ENCODE assay signal across 29 cellular contexts in genomic region chr21:45010860-45011259, GRCh38.
DNase-seq lines count a peak whose midpoint lies in the region; ATAC-seq, FAIRE-seq and TF ChIP-seq lines count a peak whose summit lies in the region.
"Had no signal": no experiment of that assay in that cellular context is flagged by ENCODE, and none has a peak within 500 bp of the region (broad histone marks: within the 10 kb centered on the region; RNA-seq: fewer than 3 reads in every experiment).

No MANE protein-coding gene starts in this region.

- peaks cover 16% of the 10 kb centered on the region for H3K36me3 ChIP-seq in BLaER1
- H3K36me3 ChIP-seq in WERI-Rb-1, result no peaks in the 10 kb centered on the region; the same call in 1 of the 2 replicates
- no peaks in the 10 kb centered on the region for H3K36me3 ChIP-seq in keratinocyte (ENCODE audit: control insufficient read depth in 2 of 2, extremely low read depth in 1 of 2, insufficient read depth in 2 of 2, low read length in 2 of 2)
- H3K36me3 ChIP-seq in trophoblast cell (ENCODE audit: control insufficient read depth in 1 of 2, insufficient read depth in 2 of 2, low read length in 2 of 2), result no peaks in the 10 kb centered on the region
- H3K36me3 ChIP-seq in HepG2 (replicated peaks in 1 of 2; ENCODE audit: control insufficient read depth in 1 of 2, insufficient read depth in 2 of 2, low read length in 2 of 2), result no peaks in the 10 kb centered on the region
- H3K36me3 ChIP-seq: adrenal gland, gastroesophageal sphincter, prostate gland, suprapubic skin had no signal

- no peak overlapping the region for H3K9ac ChIP-seq in BLaER1
- no peak overlapping the region for H3K9ac ChIP-seq in keratinocyte (ENCODE audit: control insufficient read depth, extremely low read depth, insufficient read depth, low read length)
- no peak overlapping the region for H3K9ac ChIP-seq in trophoblast cell (ENCODE audit: low read length)
- no peak overlapping the region for H3K9ac ChIP-seq in HepG2 (ENCODE audit: insufficient read depth, low read depth, low read length)

- in situ Hi-C loops in HepG2 (cut with HindIII; ENCODE audit: extremely low pct_ligation_motif_present, low pct_unique_long_range_greater_than_20kb), result no loop called here

- CTCF ChIA-PET in HepG2 (lab: Yijun Ruan, JAX; ENCODE audit: low intra/inter-chr PET ratio, low total read pairs), result no interaction called here

- peak overlapping the region; percentile 32 for H2AFZ ChIP-seq in keratinocyte (ENCODE audit: control insufficient read depth, low read length)
- H2AFZ ChIP-seq in trophoblast cell (ENCODE audit: insufficient read depth, low read length, poor library complexity), result peak overlapping the region; percentile 37
- H2AFZ ChIP-seq in HepG2 (ENCODE audit: low read length), result no peak overlapping the region

- H3K14ac ChIP-seq in trophoblast cell (ENCODE audit: low read length), result peak overlapping the region; percentile 91

- DNase-seq in WERI-Rb-1 (no peak), keratinocyte (ENCODE audit: low read depth, low spot score) (no peak), trophoblast cell (no peak), NCI-H1105 treated with DMSO at 0.1 percent for 48 hours (lab: John Stamatoyannopoulos, UW) (no peak), HepG2 (ENCODE audit: low spot score) (no peak)
- no peak for DNase-seq in stimulated activated naive CD4-positive, alpha-beta T cell treated with Interleukin-2 at 50 U/mL for 16 hours (lab: John Stamatoyannopoulos, UW)
- DNase-seq: activated CD8-positive, alpha-beta T cell treated with anti-CD3 and anti-CD28 coated beads, Interleukin-2, amount 10 ng/mL, durations not matched to agents 7 days and 5 days; activated naive CD4-positive, alpha-beta T cell treated with anti-CD3 and anti-CD28 coated beads, Interleukin-2, amount 10 ng/mL, durations not matched to agents 7 days and 5 days; CD4-positive, alpha-beta memory T cell; GOT3; HFFc6; hippocampal formation; naive B cell; NCI-H1092 treated with DMSO at 0.1 percent for 48 hours; NCI-H2029 treated with DMSO at 0.1 percent for 48 hours; NCI-H526; NK-92 treated with Interleukin-12 subunit alpha and Interleukin-12 subunit beta, amount 100 ng/mL, for 24 hours; nucleus accumbens; SHP77; stimulated activated naive CD4-positive, alpha-beta T cell had no signal

- no TSS peak for BruUV-seq in HepG2 (replicated peaks; lab: Mats Ljungman, UMichigan)

- H2BK5ac ChIP-seq in trophoblast cell (ENCODE audit: low read depth, low read length, poor library complexity), result peak overlapping the region; percentile 38

- H3K9me1 ChIP-seq in keratinocyte (ENCODE audit: control insufficient read depth, extremely low read depth, insufficient read depth, low read length), result no peaks in the 10 kb centered on the region

- FAIRE-seq in keratinocyte (lab: Jason Lieb, UNC) (no peak), HepG2 (lab: Jason Lieb, UNC) (no peak)
- FAIRE-seq: GM18507, GM19239 had no signal

- H3K79me1 ChIP-seq in trophoblast cell (ENCODE audit: low read length), result peaks cover 26% of the 10 kb centered on the region

- no peak overlapping the region for H3K23ac ChIP-seq in trophoblast cell (ENCODE audit: low read length)

- intact Hi-C loops in HepG2 (cut with micrococcal nuclease; ENCODE audit: unreplicated experiment), result loop anchor here (10.0 kb wide), 1 partner anchor 64 kb away; the partner anchor contains the start of gene ADARB1

- H2AK5ac ChIP-seq in trophoblast cell (ENCODE audit: low read length), result peak overlapping the region; percentile 96

- H3K79me2 ChIP-seq in keratinocyte (ENCODE audit: control insufficient read depth, insufficient read depth, low read length) (no peaks in the 10 kb centered on the region), trophoblast cell (ENCODE audit: control insufficient read depth, insufficient read depth, low read length, poor library complexity) (peaks cover 9% of the 10 kb centered on the region), HepG2 (ENCODE audit: insufficient read depth, low read length) (no peaks in the 10 kb centered on the region)

- POLR2A ChIA-PET in HepG2 (lab: Yijun Ruan, JAX), result interaction anchor here (7.0 kb wide), 1 partner anchor 26 kb away, joined by 141 read pairs; no protein-coding TSS in a partner anchor

- ATAC-seq in HepG2, result no peak
- ATAC-seq: activated CD8-positive, alpha-beta T cell treated with anti-CD3 and anti-CD28 coated beads, Interleukin-2, amount 10 ng/mL, durations not matched to agents 7 days and 5 days; activated T-helper 17 cell treated with anti-CD3 and anti-CD28 coated beads, Interleukin-2, amount 50 U/mL, for 72 hours; body of pancreas; gastroesophageal sphincter had no signal

- peak overlapping the region; percentile 97 for H2BK120ac ChIP-seq in trophoblast cell (ENCODE audit: insufficient read depth, low read length, poor library complexity)

- H4K91ac ChIP-seq in trophoblast cell (ENCODE audit: low read depth, low read length), result peak overlapping the region; percentile 91

- H4K12ac ChIP-seq in trophoblast cell (ENCODE audit: low read depth, low read length), result no peak overlapping the region

- H3K4me2 ChIP-seq in BLaER1, result peak overlapping the region; percentile 47
- peak overlapping the region; percentile 66 for H3K4me2 ChIP-seq in keratinocyte (ENCODE audit: control insufficient read depth, extremely low read depth, insufficient read depth, low read depth, low read length)
- H3K4me2 ChIP-seq in trophoblast cell (ENCODE audit: low read length), result no peak overlapping the region
- H3K4me2 ChIP-seq in HepG2 (ENCODE audit: low read depth, low read length), result no peak overlapping the region

- H4K8ac ChIP-seq in trophoblast cell (ENCODE audit: low read depth, low read length), result peak overlapping the region; percentile 62

- dilution Hi-C loops in keratinocyte (cut with MboI; ENCODE audit: extremely low pct_ligation_motif_present, low sequenced_read_pairs), result no loop called here

- H3K4me1 ChIP-seq in BLaER1 (peaks cover 99% of the 10 kb centered on the region), keratinocyte (ENCODE audit: control insufficient read depth, extremely low read depth, insufficient read depth, low read length) (peaks cover 49% of the 10 kb centered on the region), trophoblast cell (ENCODE audit: control insufficient read depth in 1 of 2, insufficient read depth in 2 of 2, low read length in 2 of 2) (peaks cover 23 to 27% of the 10 kb centered on the region in 2 experiments), HepG2 (ENCODE audit: insufficient read depth, low read length) (peaks cover 86% of the 10 kb centered on the region)
- H3K4me1 ChIP-seq: adrenal gland, prostate gland had no signal

- TF ChIP-seq CTCF in WERI-Rb-1 (IDR thresholded peaks at IDR 0.05; ENCODE audit: low read depth, low read length) (no peak), keratinocyte (optimal IDR thresholded peaks at IDR 0.05 in 1 of 3, IDR thresholded peaks at IDR 0.05 in 1 of 3, conservative IDR thresholded peaks at IDR 0.05 in 1 of 3; ENCODE audit: extremely low read depth in 1 of 3, insufficient read depth in 2 of 3, low read length in 3 of 3) (no peak), HepG2 (CRISPR knock-in tag; IDR thresholded peaks at IDR 0.05) (no peak)

- WGBS in trophoblast cell (ENCODE audit: extremely low coverage, insufficient coverage, insufficient read length), result no CpG with 5 or more reads among the region's 12 CpGs
- WGBS in HepG2 (ENCODE audit: low lambda C conversion rate), result 86% methylated on average over 12 of the region's 12 CpGs

- H3K9me3 ChIP-seq in BLaER1, result peaks cover 36% of the 10 kb centered on the region
- H3K9me3 ChIP-seq in WERI-Rb-1 (ENCODE audit: severe bottlenecking), result peaks cover 9% of the 10 kb centered on the region
- no peaks in the 10 kb centered on the region for H3K9me3 ChIP-seq in keratinocyte (ENCODE audit: control insufficient read depth, low read depth, low read length)
- peaks cover 2% of the 10 kb centered on the region for H3K9me3 ChIP-seq in trophoblast cell (ENCODE audit: insufficient read depth, low read depth, low read length)
- no peaks in the 10 kb centered on the region for H3K9me3 ChIP-seq in HepG2 (ENCODE audit: low read length)
- H3K9me3 ChIP-seq: adrenal gland, body of pancreas, prostate gland, suprapubic skin had no signal

- TF ChIP-seq RAD21 in HepG2 (CRISPR knock-in tag; IDR thresholded peaks at IDR 0.05), result no peak

- H3K18ac ChIP-seq in trophoblast cell (ENCODE audit: low read length), result peak overlapping the region; percentile 88

- peak overlapping the region; percentile 19 for H3K4ac ChIP-seq in trophoblast cell (ENCODE audit: low read depth, low read length)

- no peak for TF ChIP-seq EP300 in HepG2 (IDR thresholded peaks at IDR 0.05; ENCODE audit: low read depth in 2 of 2, low read length in 2 of 2)
- TF ChIP-seq EP300 in HepG2 (CRISPR knock-in tag; IDR thresholded peaks at IDR 0.05; ENCODE audit: borderline replicate concordance), result no peak

- H3K27ac ChIP-seq in BLaER1 (no peak overlapping the region), WERI-Rb-1 (peak overlapping the region; percentile 10), keratinocyte (ENCODE audit: control insufficient read depth, insufficient read depth, low read length) (peak overlapping the region; percentile 57), trophoblast cell (ENCODE audit: low read depth, low read length) (peak overlapping the region; percentile 14), HepG2 (ENCODE audit: extremely low read length, insufficient read depth, low read length) (no peak overlapping the region)
- H3K27ac ChIP-seq: adrenal gland, body of pancreas, prostate gland, suprapubic skin had no signal

- no peak for TF ChIP-seq POLR2A in HepG2 (IDR thresholded peaks at IDR 0.05; ENCODE audit: insufficient read depth in 1 of 2, low read depth in 2 of 2, low read length in 2 of 2)

- H3K4me3 ChIP-seq in BLaER1 (no peak overlapping the region), WERI-Rb-1 (ENCODE audit: low read depth, low read length) (no peak overlapping the region), keratinocyte (ENCODE audit: control insufficient read depth in 2 of 3, extremely low read depth in 1 of 3, insufficient read depth in 2 of 3, low read depth in 1 of 3, low read length in 3 of 3) (no peak overlapping the region), trophoblast cell (ENCODE audit: low read depth, low read length) (no peak overlapping the region), HepG2 (replicated peaks in 1 of 3; ENCODE audit: insufficient read depth in 1 of 3, low read depth in 2 of 3, low read length in 3 of 3) (no peak overlapping the region)
- H3K4me3 ChIP-seq: adrenal gland, body of pancreas, gastroesophageal sphincter, prostate gland, suprapubic skin had no signal

- no peaks in the 10 kb centered on the region for H4K20me1 ChIP-seq in BLaER1
- no peaks in the 10 kb centered on the region for H4K20me1 ChIP-seq in keratinocyte (ENCODE audit: control insufficient read depth, extremely low read depth, insufficient read depth, low read length)
- H4K20me1 ChIP-seq in HepG2 (ENCODE audit: insufficient read depth, low read length), result no peaks in the 10 kb centered on the region

- H3K27me3 ChIP-seq in BLaER1 (no peaks in the 10 kb centered on the region), WERI-Rb-1 (ENCODE audit: insufficient read depth, low read depth, severe bottlenecking) (no peaks in the 10 kb centered on the region), keratinocyte (ENCODE audit: control insufficient read depth, extremely low read depth, insufficient read depth, low read length) (no peaks in the 10 kb centered on the region), trophoblast cell (ENCODE audit: insufficient read depth, low read length) (no peaks in the 10 kb centered on the region), HepG2 (ENCODE audit: control insufficient read depth in 1 of 2, insufficient read depth in 2 of 2, low read length in 2 of 2) (peaks cover 0 to 24% of the 10 kb centered on the region in 2 experiments; a peak in 2 of 5 replicates)
- H3K27me3 ChIP-seq: adrenal gland, body of pancreas, gastroesophageal sphincter, suprapubic skin had no signal

- peak overlapping the region; percentile 100 for H2BK12ac ChIP-seq in trophoblast cell (ENCODE audit: low read length)

Comparison
In these comparisons a context has a peak if more than half of its experiments do, and no peak if none do; other contexts are left out.
1. H3K27ac ChIP-seq: peak in WERI-Rb-1 (single experiment), keratinocyte (single experiment) and trophoblast cell (single experiment); none in BLaER1 (single experiment) and HepG2 (single experiment).
2. H3K4me2 ChIP-seq: peak in BLaER1 (single experiment) and keratinocyte (single experiment); none in trophoblast cell (single experiment) and HepG2 (single experiment).